ENCODE assay signal across 2 cellular contexts in genomic region chr16:30533146-30533522, GRCh38.
TF ChIP-seq lines count a peak whose summit lies in the region.

No MANE protein-coding gene starts in this region.

TF ChIP-seq in A549, 52 proteins besides CTCF, POLR2A, EP300 and RAD21 (continued from another document):
- TF ChIP-seq PBX3 (IDR thresholded peaks at IDR 0.05) (no peak), SMC3 (IDR thresholded peaks at IDR 0.05) (no peak), USF2 (IDR thresholded peaks at IDR 0.05) (no peak), KDM1A (IDR thresholded peaks at IDR 0.05; ENCODE audit: low read depth) (no peak), NR3C1 (IDR thresholded peaks at IDR 0.05) (no peak), HMGXB4 (CRISPR knock-in tag; IDR thresholded peaks at IDR 0.05; ENCODE audit: borderline replicate concordance) (no peak), MAFK (IDR thresholded peaks at IDR 0.05; ENCODE audit: partially characterized antibody) (no peak)
- TF ChIP-seq, protein P1, sequence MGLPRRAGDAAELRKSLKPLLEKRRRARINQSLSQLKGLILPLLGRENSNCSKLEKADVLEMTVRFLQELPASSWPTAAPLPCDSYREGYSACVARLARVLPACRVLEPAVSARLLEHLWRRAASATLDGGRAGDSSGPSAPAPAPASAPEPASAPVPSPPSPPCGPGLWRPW (IDR thresholded peaks at IDR 0.05) = no peak

TF ChIP-seq in GM23338, 12 proteins besides CTCF, POLR2A, EP300 and RAD21 (continued from another document):
- TF ChIP-seq ETS1 (IDR thresholded peaks at IDR 0.05) (no peak), STAT1 (IDR thresholded peaks at IDR 0.05; ENCODE audit: unreplicated experiment) (no peak), POLR2AphosphoS5 (IDR thresholded peaks at IDR 0.05; ENCODE audit: low read depth) (no peak), EZH2 (IDR thresholded peaks at IDR 0.05; ENCODE audit: low read depth, unreplicated experiment) (no peak), REST (IDR thresholded peaks at IDR 0.05; ENCODE audit: unreplicated experiment) (no peak), ZNF331 (CRISPR knock-in tag; IDR thresholded peaks at IDR 0.05; ENCODE audit: low read depth) (no peak), NANOG (IDR thresholded peaks at IDR 0.05; ENCODE audit: borderline replicate concordance) (no peak), JUNB (IDR thresholded peaks at IDR 0.05; ENCODE audit: unreplicated experiment) (no peak)
- TF ChIP-seq, protein P2, sequence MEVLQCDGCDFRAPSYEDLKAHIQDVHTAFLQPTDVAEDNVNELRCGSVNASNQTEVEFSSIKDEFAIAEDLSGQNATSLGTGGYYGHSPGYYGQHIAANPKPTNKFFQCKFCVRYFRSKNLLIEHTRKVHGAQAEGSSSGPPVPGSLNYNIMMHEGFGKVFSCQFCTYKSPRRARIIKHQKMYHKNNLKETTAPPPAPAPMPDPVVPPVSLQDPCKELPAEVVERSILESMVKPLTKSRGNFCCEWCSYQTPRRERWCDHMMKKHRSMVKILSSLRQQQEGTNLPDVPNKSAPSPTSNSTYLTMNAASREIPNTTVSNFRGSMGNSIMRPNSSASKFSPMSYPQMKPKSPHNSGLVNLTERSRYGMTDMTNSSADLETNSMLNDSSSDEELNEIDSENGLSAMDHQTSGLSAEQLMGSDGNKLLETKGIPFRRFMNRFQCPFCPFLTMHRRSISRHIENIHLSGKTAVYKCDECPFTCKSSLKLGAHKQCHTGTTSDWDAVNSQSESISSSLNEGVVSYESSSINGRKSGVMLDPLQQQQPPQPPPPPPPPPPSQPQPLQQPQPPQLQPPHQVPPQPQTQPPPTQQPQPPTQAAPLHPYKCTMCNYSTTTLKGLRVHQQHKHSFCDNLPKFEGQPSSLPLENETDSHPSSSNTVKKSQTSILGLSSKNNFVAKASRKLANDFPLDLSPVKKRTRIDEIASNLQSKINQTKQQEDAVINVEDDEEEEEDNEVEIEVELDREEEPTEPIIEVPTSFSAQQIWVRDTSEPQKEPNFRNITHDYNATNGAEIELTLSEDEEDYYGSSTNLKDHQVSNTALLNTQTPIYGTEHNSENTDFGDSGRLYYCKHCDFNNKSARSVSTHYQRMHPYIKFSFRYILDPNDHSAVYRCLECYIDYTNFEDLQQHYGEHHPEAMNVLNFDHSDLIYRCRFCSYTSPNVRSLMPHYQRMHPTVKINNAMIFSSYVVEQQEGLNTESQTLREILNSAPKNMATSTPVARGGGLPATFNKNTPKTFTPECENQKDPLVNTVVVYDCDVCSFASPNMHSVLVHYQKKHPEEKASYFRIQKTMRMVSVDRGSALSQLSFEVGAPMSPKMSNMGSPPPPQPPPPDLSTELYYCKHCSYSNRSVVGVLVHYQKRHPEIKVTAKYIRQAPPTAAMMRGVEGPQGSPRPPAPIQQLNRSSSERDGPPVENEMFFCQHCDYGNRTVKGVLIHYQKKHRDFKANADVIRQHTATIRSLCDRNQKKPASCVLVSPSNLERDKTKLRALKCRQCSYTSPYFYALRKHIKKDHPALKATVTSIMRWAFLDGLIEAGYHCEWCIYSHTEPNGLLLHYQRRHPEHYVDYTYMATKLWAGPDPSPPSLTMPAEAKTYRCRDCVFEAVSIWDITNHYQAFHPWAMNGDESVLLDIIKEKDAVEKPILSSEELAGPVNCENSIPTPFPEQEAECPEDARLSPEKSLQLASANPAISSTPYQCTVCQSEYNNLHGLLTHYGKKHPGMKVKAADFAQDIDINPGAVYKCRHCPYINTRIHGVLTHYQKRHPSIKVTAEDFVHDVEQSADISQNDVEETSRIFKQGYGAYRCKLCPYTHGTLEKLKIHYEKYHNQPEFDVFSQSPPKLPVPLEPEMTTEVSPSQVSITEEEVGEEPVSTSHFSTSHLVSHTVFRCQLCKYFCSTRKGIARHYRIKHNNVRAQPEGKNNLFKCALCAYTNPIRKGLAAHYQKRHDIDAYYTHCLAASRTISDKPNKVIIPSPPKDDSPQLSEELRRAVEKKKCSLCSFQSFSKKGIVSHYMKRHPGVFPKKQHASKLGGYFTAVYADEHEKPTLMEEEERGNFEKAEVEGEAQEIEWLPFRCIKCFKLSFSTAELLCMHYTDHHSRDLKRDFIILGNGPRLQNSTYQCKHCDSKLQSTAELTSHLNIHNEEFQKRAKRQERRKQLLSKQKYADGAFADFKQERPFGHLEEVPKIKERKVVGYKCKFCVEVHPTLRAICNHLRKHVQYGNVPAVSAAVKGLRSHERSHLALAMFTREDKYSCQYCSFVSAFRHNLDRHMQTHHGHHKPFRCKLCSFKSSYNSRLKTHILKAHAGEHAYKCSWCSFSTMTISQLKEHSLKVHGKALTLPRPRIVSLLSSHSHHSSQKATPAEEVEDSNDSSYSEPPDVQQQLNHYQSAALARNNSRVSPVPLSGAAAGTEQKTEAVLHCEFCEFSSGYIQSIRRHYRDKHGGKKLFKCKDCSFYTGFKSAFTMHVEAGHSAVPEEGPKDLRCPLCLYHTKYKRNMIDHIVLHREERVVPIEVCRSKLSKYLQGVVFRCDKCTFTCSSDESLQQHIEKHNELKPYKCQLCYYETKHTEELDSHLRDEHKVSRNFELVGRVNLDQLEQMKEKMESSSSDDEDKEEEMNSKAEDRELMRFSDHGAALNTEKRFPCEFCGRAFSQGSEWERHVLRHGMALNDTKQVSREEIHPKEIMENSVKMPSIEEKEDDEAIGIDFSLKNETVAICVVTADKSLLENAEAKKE (CRISPR knock-in tag; IDR thresholded peaks at IDR 0.05) = no peak
TF ChIP-seq in GM23338: peak in this region for 0.
